ENCODE assay signal across 8 cellular contexts in the genomic region with DNA sequence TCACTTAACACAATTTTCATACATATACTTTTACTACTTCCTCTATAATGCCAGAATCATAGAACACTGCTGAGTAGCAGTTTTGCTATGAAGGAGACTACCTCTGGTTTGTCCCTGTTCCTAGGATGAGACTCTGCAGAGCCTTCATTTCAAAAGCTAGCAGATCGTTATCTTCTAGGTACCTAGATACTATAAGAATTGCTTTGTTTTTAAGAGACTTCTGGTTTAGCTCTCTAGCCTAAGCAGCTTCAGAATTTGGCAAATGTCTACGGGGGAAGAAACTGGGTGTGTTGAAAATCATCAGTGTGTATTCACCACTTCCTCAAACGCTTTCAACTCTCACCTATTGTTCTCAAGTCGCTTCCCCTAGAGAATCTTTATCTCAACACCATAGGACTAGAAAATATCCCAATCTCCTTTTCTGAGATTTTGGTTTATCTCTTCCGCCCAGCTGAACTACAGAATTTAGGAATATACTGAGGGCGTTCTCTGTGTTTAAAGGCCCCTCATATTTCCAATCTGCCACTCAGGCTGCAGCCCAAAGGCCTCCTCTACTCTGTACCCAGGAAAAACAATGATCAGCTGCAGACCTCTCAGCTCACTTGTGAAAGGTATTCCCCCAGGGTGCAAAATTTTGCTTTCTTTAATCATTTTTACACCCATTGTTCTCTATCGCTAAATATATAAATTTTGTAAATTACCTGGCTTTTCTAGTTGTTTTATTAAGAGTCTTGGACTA. TPM values are rescaled to one million over a fixed set of nuclear protein-coding genes. Genes with fewer than 3 reads are reported as not detected.
DNase-seq lines count a peak whose midpoint lies in the region; ATAC-seq and TF ChIP-seq lines count a peak whose summit lies in the region.

No MANE protein-coding gene starts in this region.

- H3K27me3 Mint-ChIP-seq in effector memory CD8-positive, alpha-beta T cell, result no peaks in the 10 kb centered on the region
- H3K27me3 Mint-ChIP-seq in mesothelial cell of epicardium (ENCODE audit: low read depth), result no peaks in the 10 kb centered on the region

- no peaks in the 10 kb centered on the region for H3K36me3 Mint-ChIP-seq in effector memory CD8-positive, alpha-beta T cell (ENCODE audit: insufficient read depth)
- peaks cover 62% of the 10 kb centered on the region for H3K36me3 Mint-ChIP-seq in mesothelial cell of epicardium

- H3K27ac ChIP-seq in HUES48 (ENCODE audit: low read depth, low read length), result peak overlapping the region; percentile 71

- H3K27me3 ChIP-seq in HUES48 (ENCODE audit: control insufficient read depth, insufficient read depth, low read length), result no peaks in the 10 kb centered on the region

- peaks cover 2 to 17% of the 10 kb centered on the region in 2 donors for H3K9me3 Mint-ChIP-seq in effector memory CD8-positive, alpha-beta T cell
- H3K9me3 Mint-ChIP-seq in mesothelial cell of epicardium, result peaks cover 56% of the 10 kb centered on the region

- TF ChIP-seq CTCF in GM10266 (IDR thresholded peaks at IDR 0.05; ENCODE audit: control insufficient read depth, insufficient read depth, low read depth, missing control alignments) (no peak), mesothelial cell of epicardium (IDR thresholded peaks at IDR 0.05; ENCODE audit: unreplicated experiment) (no peak)

- H3K4me3 Mint-ChIP-seq in effector memory CD8-positive, alpha-beta T cell, result peak overlapping the region; percentile 8 to 66
- no peak overlapping the region for H3K4me3 Mint-ChIP-seq in mesothelial cell of epicardium

- H3K9ac ChIP-seq in HUES48 (ENCODE audit: low read depth, low read length), result no peak overlapping the region

- DNase-seq in GM10266 (ENCODE audit: extremely low spot score), result peak; percentile 17
- DNase-seq in effector memory CD8-positive, alpha-beta T cell, result no peak
- DNase-seq in COLO829 (ENCODE audit: low spot score), result no peak
- DNase-seq in RPMI8226, result no peak
- no peak for DNase-seq in DMS53 (lab: John Stamatoyannopoulos, UW)
- DNase-seq in mesothelial cell of epicardium (ENCODE audit: low spot score in 2 of 2, unreplicated experiment in 2 of 2), result no peak

- peak overlapping the region; percentile 47 to 84 for H3K27ac Mint-ChIP-seq in effector memory CD8-positive, alpha-beta T cell
- no peak overlapping the region for H3K27ac Mint-ChIP-seq in mesothelial cell of epicardium

- H3K4me1 ChIP-seq in HUES48 (ENCODE audit: control insufficient read depth, insufficient read depth, low read length), result peaks cover 83% of the 10 kb centered on the region

- ATAC-seq in GM21447 (IDR thresholded peaks at IDR 0.05; ENCODE audit: unreplicated experiment), result peak; percentile 87
- ATAC-seq in effector memory CD8-positive, alpha-beta T cell (replicated peaks), result peak; percentile 90

- peaks cover 28 to 73% of the 10 kb centered on the region in 2 donors for H3K4me1 Mint-ChIP-seq in effector memory CD8-positive, alpha-beta T cell (ENCODE audit: low read depth in 2 of 2)
- peaks cover 29% of the 10 kb centered on the region for H3K4me1 Mint-ChIP-seq in mesothelial cell of epicardium

- peaks cover 4% of the 10 kb centered on the region; the same call in 1 of the 2 replicates for H3K36me3 ChIP-seq in HUES48 (ENCODE audit: control insufficient read depth, insufficient read depth, low read length)

- H3K4me3 ChIP-seq in HUES48 (ENCODE audit: low read depth, low read length), result no peak overlapping the region

- H3K9me3 ChIP-seq in HUES48 (ENCODE audit: control insufficient read depth, insufficient read depth, low read length), result peaks cover 6% of the 10 kb centered on the region; the same call in 1 of the 2 replicates

RNA-seq across cellular contexts. Expression of a gene that starts 28.7 kb away (rescaled TPM):
- total RNA-seq in mesothelial cell of epicardium, result 161 to 164 TPM (median 164 TPM) in 3 replicates
